ENCODE assay signal across 1 cellular context in genomic region chr3:148128136-148128535, GRCh38.
TF ChIP-seq lines count a peak whose summit lies in the region.

No MANE protein-coding gene starts in this region.

TF ChIP-seq in H1, 55 proteins besides CTCF, POLR2A, EP300 and RAD21:
- no peak for TF ChIP-seq BACH1 (IDR thresholded peaks at IDR 0.05; ENCODE audit: low read length)
- TF ChIP-seq KDM5A (IDR thresholded peaks at IDR 0.05; ENCODE audit: low read length), result no peak
- no peak for TF ChIP-seq SUZ12 (IDR thresholded peaks at IDR 0.05; ENCODE audit: low read length)
- no peak for TF ChIP-seq YY1 (IDR thresholded peaks at IDR 0.05; ENCODE audit: low read depth, low read length)
- TF ChIP-seq SP2 (IDR thresholded peaks at IDR 0.05; ENCODE audit: low read length), result no peak
- TF ChIP-seq RNF2 (IDR thresholded peaks at IDR 0.05; ENCODE audit: borderline replicate concordance, low read depth, low read length, missing control alignments, poor library complexity, severe bottlenecking), result no peak
- TF ChIP-seq PHF8 (conservative IDR thresholded peaks at IDR 0.05; ENCODE audit: low read depth, low read length), result no peak
- TF ChIP-seq CTBP2 (IDR thresholded peaks at IDR 0.05; ENCODE audit: borderline replicate concordance, insufficient read depth, insufficient read length, low read length), result no peak
- no peak for TF ChIP-seq CHD2 (IDR thresholded peaks at IDR 0.05; ENCODE audit: low read length)
- TF ChIP-seq CBX8 (IDR thresholded peaks at IDR 0.05; ENCODE audit: borderline replicate concordance, low read depth, low read length), result no peak
- no peak for TF ChIP-seq SAP30 (IDR thresholded peaks at IDR 0.05; ENCODE audit: insufficient read depth, insufficient replicate concordance, low read length)
- no peak for TF ChIP-seq SIX5 (IDR thresholded peaks at IDR 0.05; ENCODE audit: low read depth, low read length)
TF ChIP-seq in H1: peak in this region for 0.
